ENCODE assay signal across 2 cellular contexts in the genomic region with DNA sequence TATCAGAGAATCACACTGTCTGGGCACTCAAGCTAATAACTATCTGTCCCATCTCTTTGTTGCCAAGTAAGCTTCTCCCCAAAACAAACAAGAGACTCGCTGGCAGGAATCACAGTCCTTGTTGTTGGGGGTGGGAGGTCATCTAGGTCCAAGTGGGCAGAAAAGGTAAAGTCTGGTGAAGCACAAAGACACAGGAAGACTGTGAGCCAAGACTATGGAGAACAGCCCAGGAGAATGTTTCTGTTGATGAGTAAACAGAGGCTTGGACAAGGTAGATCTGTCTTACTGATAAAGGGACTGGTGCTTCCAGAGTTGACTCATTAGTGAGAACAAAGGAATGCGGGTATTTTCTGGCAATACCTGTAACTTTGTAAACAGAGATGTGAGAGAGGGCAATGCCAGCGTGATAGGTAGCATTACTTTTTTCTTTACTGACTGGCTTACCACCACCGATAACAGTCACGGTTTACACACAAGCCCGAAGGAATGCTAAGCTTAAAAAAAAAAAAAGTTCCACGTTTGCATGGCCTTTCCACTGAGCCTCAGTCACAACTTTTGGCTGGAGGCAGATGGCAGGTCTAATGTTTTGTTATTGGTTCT.
TF ChIP-seq lines count a peak whose summit lies in the region.

No MANE protein-coding gene starts in this region.

TF ChIP-seq in K562, 482 proteins besides CTCF, POLR2A, EP300 and RAD21 (continues in another document):
- TF ChIP-seq TCF3 (CRISPR knock-in tag; IDR thresholded peaks at IDR 0.05) (no peak), ZNF121 (CRISPR knock-in tag; conservative IDR thresholded peaks at IDR 0.05) (no peak), SOX6 (IDR thresholded peaks at IDR 0.05) (peak; percentile 10; the same call in 1 of the 2 replicates), GTF2A2 (tag; IDR thresholded peaks at IDR 0.05) (peak; percentile 15; the same call in 1 of the 2 replicates), ZNF444 (CRISPR knock-in tag; IDR thresholded peaks at IDR 0.05) (no peak), POLR2G (IDR thresholded peaks at IDR 0.05; ENCODE audit: low read depth, low read length) (no peak), MYC (IDR thresholded peaks at IDR 0.05; ENCODE audit: low read depth, low read length) (no peak), MYC (CRISPR knock-in tag; IDR thresholded peaks at IDR 0.05; ENCODE audit: borderline replicate concordance, low read depth) (0 out of 2 replicates have a peak, but pooled peaks have one; percentile 26), ETV1 (tag; conservative IDR thresholded peaks at IDR 0.05; ENCODE audit: low read depth) (no peak), ZNF766 (CRISPR knock-in tag; conservative IDR thresholded peaks at IDR 0.05) (peak; percentile 6; the same call in 1 of the 2 replicates)
- TF ChIP-seq, protein P1, sequence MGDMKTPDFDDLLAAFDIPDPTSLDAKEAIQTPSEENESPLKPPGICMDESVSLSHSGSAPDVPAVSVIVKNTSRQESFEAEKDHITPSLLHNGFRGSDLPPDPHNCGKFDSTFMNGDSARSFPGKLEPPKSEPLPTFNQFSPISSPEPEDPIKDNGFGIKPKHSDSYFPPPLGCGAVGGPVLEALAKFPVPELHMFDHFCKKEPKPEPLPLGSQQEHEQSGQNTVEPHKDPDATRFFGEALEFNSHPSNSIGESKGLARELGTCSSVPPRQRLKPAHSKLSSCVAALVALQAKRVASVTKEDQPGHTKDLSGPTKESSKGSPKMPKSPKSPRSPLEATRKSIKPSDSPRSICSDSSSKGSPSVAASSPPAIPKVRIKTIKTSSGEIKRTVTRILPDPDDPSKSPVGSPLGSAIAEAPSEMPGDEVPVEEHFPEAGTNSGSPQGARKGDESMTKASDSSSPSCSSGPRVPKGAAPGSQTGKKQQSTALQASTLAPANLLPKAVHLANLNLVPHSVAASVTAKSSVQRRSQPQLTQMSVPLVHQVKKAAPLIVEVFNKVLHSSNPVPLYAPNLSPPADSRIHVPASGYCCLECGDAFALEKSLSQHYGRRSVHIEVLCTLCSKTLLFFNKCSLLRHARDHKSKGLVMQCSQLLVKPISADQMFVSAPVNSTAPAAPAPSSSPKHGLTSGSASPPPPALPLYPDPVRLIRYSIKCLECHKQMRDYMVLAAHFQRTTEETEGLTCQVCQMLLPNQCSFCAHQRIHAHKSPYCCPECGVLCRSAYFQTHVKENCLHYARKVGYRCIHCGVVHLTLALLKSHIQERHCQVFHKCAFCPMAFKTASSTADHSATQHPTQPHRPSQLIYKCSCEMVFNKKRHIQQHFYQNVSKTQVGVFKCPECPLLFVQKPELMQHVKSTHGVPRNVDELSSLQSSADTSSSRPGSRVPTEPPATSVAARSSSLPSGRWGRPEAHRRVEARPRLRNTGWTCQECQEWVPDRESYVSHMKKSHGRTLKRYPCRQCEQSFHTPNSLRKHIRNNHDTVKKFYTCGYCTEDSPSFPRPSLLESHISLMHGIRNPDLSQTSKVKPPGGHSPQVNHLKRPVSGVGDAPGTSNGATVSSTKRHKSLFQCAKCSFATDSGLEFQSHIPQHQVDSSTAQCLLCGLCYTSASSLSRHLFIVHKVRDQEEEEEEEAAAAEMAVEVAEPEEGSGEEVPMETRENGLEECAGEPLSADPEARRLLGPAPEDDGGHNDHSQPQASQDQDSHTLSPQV (IDR thresholded peaks at IDR 0.05) = 0 out of 2 replicates have a peak, but pooled peaks have one; percentile 0
- TF ChIP-seq, protein P2, sequence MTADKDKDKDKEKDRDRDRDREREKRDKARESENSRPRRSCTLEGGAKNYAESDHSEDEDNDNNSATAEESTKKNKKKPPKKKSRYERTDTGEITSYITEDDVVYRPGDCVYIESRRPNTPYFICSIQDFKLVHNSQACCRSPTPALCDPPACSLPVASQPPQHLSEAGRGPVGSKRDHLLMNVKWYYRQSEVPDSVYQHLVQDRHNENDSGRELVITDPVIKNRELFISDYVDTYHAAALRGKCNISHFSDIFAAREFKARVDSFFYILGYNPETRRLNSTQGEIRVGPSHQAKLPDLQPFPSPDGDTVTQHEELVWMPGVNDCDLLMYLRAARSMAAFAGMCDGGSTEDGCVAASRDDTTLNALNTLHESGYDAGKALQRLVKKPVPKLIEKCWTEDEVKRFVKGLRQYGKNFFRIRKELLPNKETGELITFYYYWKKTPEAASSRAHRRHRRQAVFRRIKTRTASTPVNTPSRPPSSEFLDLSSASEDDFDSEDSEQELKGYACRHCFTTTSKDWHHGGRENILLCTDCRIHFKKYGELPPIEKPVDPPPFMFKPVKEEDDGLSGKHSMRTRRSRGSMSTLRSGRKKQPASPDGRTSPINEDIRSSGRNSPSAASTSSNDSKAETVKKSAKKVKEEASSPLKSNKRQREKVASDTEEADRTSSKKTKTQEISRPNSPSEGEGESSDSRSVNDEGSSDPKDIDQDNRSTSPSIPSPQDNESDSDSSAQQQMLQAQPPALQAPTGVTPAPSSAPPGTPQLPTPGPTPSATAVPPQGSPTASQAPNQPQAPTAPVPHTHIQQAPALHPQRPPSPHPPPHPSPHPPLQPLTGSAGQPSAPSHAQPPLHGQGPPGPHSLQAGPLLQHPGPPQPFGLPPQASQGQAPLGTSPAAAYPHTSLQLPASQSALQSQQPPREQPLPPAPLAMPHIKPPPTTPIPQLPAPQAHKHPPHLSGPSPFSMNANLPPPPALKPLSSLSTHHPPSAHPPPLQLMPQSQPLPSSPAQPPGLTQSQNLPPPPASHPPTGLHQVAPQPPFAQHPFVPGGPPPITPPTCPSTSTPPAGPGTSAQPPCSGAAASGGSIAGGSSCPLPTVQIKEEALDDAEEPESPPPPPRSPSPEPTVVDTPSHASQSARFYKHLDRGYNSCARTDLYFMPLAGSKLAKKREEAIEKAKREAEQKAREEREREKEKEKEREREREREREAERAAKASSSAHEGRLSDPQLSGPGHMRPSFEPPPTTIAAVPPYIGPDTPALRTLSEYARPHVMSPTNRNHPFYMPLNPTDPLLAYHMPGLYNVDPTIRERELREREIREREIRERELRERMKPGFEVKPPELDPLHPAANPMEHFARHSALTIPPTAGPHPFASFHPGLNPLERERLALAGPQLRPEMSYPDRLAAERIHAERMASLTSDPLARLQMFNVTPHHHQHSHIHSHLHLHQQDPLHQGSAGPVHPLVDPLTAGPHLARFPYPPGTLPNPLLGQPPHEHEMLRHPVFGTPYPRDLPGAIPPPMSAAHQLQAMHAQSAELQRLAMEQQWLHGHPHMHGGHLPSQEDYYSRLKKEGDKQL (CRISPR knock-in tag; IDR thresholded peaks at IDR 0.05; ENCODE audit: borderline replicate concordance) = no peak
- TF ChIP-seq, protein P3, sequence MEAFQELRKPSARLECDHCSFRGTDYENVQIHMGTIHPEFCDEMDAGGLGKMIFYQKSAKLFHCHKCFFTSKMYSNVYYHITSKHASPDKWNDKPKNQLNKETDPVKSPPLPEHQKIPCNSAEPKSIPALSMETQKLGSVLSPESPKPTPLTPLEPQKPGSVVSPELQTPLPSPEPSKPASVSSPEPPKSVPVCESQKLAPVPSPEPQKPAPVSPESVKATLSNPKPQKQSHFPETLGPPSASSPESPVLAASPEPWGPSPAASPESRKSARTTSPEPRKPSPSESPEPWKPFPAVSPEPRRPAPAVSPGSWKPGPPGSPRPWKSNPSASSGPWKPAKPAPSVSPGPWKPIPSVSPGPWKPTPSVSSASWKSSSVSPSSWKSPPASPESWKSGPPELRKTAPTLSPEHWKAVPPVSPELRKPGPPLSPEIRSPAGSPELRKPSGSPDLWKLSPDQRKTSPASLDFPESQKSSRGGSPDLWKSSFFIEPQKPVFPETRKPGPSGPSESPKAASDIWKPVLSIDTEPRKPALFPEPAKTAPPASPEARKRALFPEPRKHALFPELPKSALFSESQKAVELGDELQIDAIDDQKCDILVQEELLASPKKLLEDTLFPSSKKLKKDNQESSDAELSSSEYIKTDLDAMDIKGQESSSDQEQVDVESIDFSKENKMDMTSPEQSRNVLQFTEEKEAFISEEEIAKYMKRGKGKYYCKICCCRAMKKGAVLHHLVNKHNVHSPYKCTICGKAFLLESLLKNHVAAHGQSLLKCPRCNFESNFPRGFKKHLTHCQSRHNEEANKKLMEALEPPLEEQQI (IDR thresholded peaks at IDR 0.05) = no peak

TF ChIP-seq in liver, 16 proteins besides CTCF, POLR2A, EP300 and RAD21:
- TF ChIP-seq JUND (IDR thresholded peaks at IDR 0.05) = peak in 1 of 2 donors; percentile 25
- TF ChIP-seq RXRA (IDR thresholded peaks at IDR 0.05) = peak; percentile 56 to 58
- TF ChIP-seq FOXA1 (IDR thresholded peaks at IDR 0.05) = peak; percentile 77
- TF ChIP-seq HNF4A (conservative IDR thresholded peaks at IDR 0.05) = no peak
- TF ChIP-seq, protein P4, sequence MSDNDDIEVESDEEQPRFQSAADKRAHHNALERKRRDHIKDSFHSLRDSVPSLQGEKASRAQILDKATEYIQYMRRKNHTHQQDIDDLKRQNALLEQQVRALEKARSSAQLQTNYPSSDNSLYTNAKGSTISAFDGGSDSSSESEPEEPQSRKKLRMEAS (IDR thresholded peaks at IDR 0.05) = peak; percentile 17
- TF ChIP-seq, protein P5, sequence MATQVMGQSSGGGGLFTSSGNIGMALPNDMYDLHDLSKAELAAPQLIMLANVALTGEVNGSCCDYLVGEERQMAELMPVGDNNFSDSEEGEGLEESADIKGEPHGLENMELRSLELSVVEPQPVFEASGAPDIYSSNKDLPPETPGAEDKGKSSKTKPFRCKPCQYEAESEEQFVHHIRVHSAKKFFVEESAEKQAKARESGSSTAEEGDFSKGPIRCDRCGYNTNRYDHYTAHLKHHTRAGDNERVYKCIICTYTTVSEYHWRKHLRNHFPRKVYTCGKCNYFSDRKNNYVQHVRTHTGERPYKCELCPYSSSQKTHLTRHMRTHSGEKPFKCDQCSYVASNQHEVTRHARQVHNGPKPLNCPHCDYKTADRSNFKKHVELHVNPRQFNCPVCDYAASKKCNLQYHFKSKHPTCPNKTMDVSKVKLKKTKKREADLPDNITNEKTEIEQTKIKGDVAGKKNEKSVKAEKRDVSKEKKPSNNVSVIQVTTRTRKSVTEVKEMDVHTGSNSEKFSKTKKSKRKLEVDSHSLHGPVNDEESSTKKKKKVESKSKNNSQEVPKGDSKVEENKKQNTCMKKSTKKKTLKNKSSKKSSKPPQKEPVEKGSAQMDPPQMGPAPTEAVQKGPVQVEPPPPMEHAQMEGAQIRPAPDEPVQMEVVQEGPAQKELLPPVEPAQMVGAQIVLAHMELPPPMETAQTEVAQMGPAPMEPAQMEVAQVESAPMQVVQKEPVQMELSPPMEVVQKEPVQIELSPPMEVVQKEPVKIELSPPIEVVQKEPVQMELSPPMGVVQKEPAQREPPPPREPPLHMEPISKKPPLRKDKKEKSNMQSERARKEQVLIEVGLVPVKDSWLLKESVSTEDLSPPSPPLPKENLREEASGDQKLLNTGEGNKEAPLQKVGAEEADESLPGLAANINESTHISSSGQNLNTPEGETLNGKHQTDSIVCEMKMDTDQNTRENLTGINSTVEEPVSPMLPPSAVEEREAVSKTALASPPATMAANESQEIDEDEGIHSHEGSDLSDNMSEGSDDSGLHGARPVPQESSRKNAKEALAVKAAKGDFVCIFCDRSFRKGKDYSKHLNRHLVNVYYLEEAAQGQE (IDR thresholded peaks at IDR 0.05) = peak; percentile 7
- TF ChIP-seq TAF1 (conservative IDR thresholded peaks at IDR 0.05) = no peak
- TF ChIP-seq FOXA2 (IDR thresholded peaks at IDR 0.05) = peak; percentile 88
